26 cellular contexts compared by ENCODE assay signal in genomic region chr7:47681241-47681810, GRCh38.
DNase-seq lines count a peak whose midpoint lies in the region; ATAC-seq and TF ChIP-seq lines count a peak whose summit lies in the region.
"Had no signal": no experiment of that assay in that cellular context is flagged by ENCODE, and none has a peak within 500 bp of the region (broad histone marks: within the 10 kb centered on the region; RNA-seq: fewer than 3 reads in every experiment).

No MANE protein-coding gene starts in this region.

- H3K36me3 ChIP-seq in GM23338 (ENCODE audit: insufficient read depth) (0 out of 2 replicates have a peak, but pooled peaks cover 3% of the 10 kb centered on the region), OCI-LY7 (ENCODE audit: insufficient read depth, low read length) (peaks cover 8% of the 10 kb centered on the region; the same call in 1 of the 2 replicates), endodermal cell (ENCODE audit: control insufficient read depth, insufficient read depth, low read length) (no peaks in the 10 kb centered on the region), stomach (no peaks in the 10 kb centered on the region)
- H3K36me3 ChIP-seq: adrenal gland, BLaER1, brain microvascular endothelial cell, spleen, upper lobe of right lung had no signal

- intact Hi-C loops in OCI-LY7 (cut with micrococcal nuclease; ENCODE audit: unreplicated experiment) (no loop called here), stomach (cut with DNase I; ENCODE audit: low total_unique reads) (no loop called here)

- H3K4me1 ChIP-seq in GM23338 (ENCODE audit: insufficient read depth), result peaks cover 31% of the 10 kb centered on the region
- peaks cover 46% of the 10 kb centered on the region for H3K4me1 ChIP-seq in OCI-LY7 (ENCODE audit: insufficient read depth, low read length, poor library complexity, severe bottlenecking)
- peaks cover 9% of the 10 kb centered on the region for H3K4me1 ChIP-seq in endodermal cell (ENCODE audit: control insufficient read depth, insufficient read depth, low read length)
- H3K4me1 ChIP-seq in stomach, result no peaks in the 10 kb centered on the region
- H3K4me1 ChIP-seq: adrenal gland, BLaER1, upper lobe of right lung had no signal

- 0 out of 2 replicates have a peak, but pooled peaks cover 6% of the 10 kb centered on the region for H3F3A ChIP-seq in GM23338 (replicated peaks; ENCODE audit: low read depth)

- H3K27ac ChIP-seq in GM23338 (ENCODE audit: low read depth) (peak overlapping the region; percentile 64), OCI-LY7 (ENCODE audit: low read depth, low read length, poor library complexity, severe bottlenecking) (no peak overlapping the region), endodermal cell (ENCODE audit: low read depth, low read length) (no peak overlapping the region), stomach (no peak overlapping the region)
- H3K27ac ChIP-seq: adrenal gland, BLaER1, brain microvascular endothelial cell, GM23248, spleen, upper lobe of right lung had no signal

- H3K9me3 Mint-ChIP-seq in GM23338 (peaks cover 16% of the 10 kb centered on the region), endodermal cell (peaks cover 11% of the 10 kb centered on the region), neural crest cell (no peaks in the 10 kb centered on the region)
- H3K9me3 Mint-ChIP-seq: activated naive CD4-positive, alpha-beta T cell treated with anti-CD3 and anti-CD28 coated beads for 36 hours; natural killer cell had no signal

- DNase-seq in GM23338 (ENCODE audit: low spot score) (peak; percentile 50), OCI-LY7 (ENCODE audit: low spot score) (no peak), endodermal cell (peak; percentile 60), neural crest cell (ENCODE audit: low read depth, low spot score) (no peak), stomach (no peak), NCI-H146 treated with DMSO at 0.1 percent for 48 hours (lab: John Stamatoyannopoulos, UW; ENCODE audit: unreplicated experiment) (no peak), GM20000 (ENCODE audit: low spot score) (no peak)
- no peak for DNase-seq in activated CD4-positive, alpha-beta T cell treated with anti-CD3 and anti-CD28 coated beads, Interleukin-2, amount 50 U/mL, for 1 hour
- DNase-seq: activated naive CD4-positive, alpha-beta T cell treated with anti-CD3 and anti-CD28 coated beads for 36 hours; adrenal gland; brain microvascular endothelial cell; GM23248; KG1; left ventricle myocardium superior; natural killer cell; NCI-H1417; NCI-H2107; NCI-H446; retina; Right ventricle myocardium superior; spleen; SW 1271; T-helper 9 cell; upper lobe of right lung had no signal

- no TSS peak for BruUV-seq in OCI-LY7 (replicated peaks; lab: Mats Ljungman, UMichigan)

- no peak for TF ChIP-seq POLR2A in stomach (IDR thresholded peaks at IDR 0.05)

- H3K27ac Mint-ChIP-seq in GM23338 (peak overlapping the region; percentile 27), endodermal cell (peak overlapping the region; percentile 73), neural crest cell (ENCODE audit: unreplicated experiment) (peak overlapping the region; percentile 89)
- H3K27ac Mint-ChIP-seq: activated naive CD4-positive, alpha-beta T cell treated with anti-CD3 and anti-CD28 coated beads for 36 hours; natural killer cell had no signal

- CTCF ChIA-PET in OCI-LY7 (lab: Charles Lee; ENCODE audit: unreplicated experiment), result no interaction called here

- H3K27me3 ChIP-seq in GM23338 (ENCODE audit: insufficient read depth) (no peaks in the 10 kb centered on the region), endodermal cell (ENCODE audit: control insufficient read depth, insufficient read depth, low read length, poor library complexity, severe bottlenecking) (no peaks in the 10 kb centered on the region), stomach (no peaks in the 10 kb centered on the region)
- H3K27me3 ChIP-seq: adrenal gland, BLaER1, brain microvascular endothelial cell, spleen, upper lobe of right lung had no signal

- H3K9ac ChIP-seq in endodermal cell (ENCODE audit: extremely low read depth, low read length, poor library complexity, severe bottlenecking), result no peak overlapping the region
- H3K9ac ChIP-seq: BLaER1, GM23248 had no signal

- H3K9me2 ChIP-seq in GM23338 (ENCODE audit: insufficient read depth), result peaks cover 10% of the 10 kb centered on the region; the same call in 1 of the 2 replicates
- no peaks in the 10 kb centered on the region for H3K9me2 ChIP-seq in OCI-LY7 (ENCODE audit: insufficient read depth, low read length)

- H3K4me2 ChIP-seq in GM23338 (0 out of 2 replicates have a peak overlapping the region, but pooled peaks have one; percentile 9), OCI-LY7 (ENCODE audit: low read length) (peak overlapping the region; percentile 37)
- H3K4me2 ChIP-seq: BLaER1 had no signal

- WGBS in endodermal cell (ENCODE audit: insufficient coverage in 1 of 2, insufficient read length in 1 of 2), 2 experiments, result 70 to 87% methylated on average over 5 to 8 of the region's 8 CpGs
- 87 to 90% (median 89%) methylated on average over 8 of the region's 8 CpGs for WGBS in stomach, 5 donors

- H3K9me3 ChIP-seq in OCI-LY7 (ENCODE audit: low read length) (peaks cover 22% of the 10 kb centered on the region), endodermal cell (ENCODE audit: control insufficient read depth, low read length) (peaks cover 13% of the 10 kb centered on the region), stomach (no peaks in the 10 kb centered on the region)
- H3K9me3 ChIP-seq: adrenal gland, upper lobe of right lung had no signal

- ATAC-seq in GM23338, result peak; percentile 49
- ATAC-seq: GM12878, left ventricle myocardium superior, natural killer cell, upper lobe of right lung had no signal

- H3K36me3 Mint-ChIP-seq in GM23338 (ENCODE audit: low read depth) (peaks cover 15% of the 10 kb centered on the region; the same call in 2 of the 3 replicates), endodermal cell (ENCODE audit: low read depth) (no peaks in the 10 kb centered on the region), neural crest cell (ENCODE audit: low read depth) (no peaks in the 10 kb centered on the region)
- H3K36me3 Mint-ChIP-seq: natural killer cell had no signal

- no peak for TF ChIP-seq CTCF in GM23338 (conservative IDR thresholded peaks at IDR 0.05; ENCODE audit: low read depth in 2 of 2)
- no peak for TF ChIP-seq CTCF in OCI-LY7 (conservative IDR thresholded peaks at IDR 0.05; ENCODE audit: low read length)
- no peak for TF ChIP-seq CTCF in endodermal cell (conservative IDR thresholded peaks at IDR 0.05)
- no peak for TF ChIP-seq CTCF in neural crest cell (conservative IDR thresholded peaks at IDR 0.05)
- TF ChIP-seq CTCF in stomach (IDR thresholded peaks at IDR 0.05), result no peak
- TF ChIP-seq CTCF in GM20000 (IDR thresholded peaks at IDR 0.05; ENCODE audit: extremely low read depth, missing control alignments), result no peak

- peaks cover 36% of the 10 kb centered on the region for H3K4me1 Mint-ChIP-seq in GM23338
- H3K4me1 Mint-ChIP-seq in endodermal cell, result peaks cover 27% of the 10 kb centered on the region
- H3K4me1 Mint-ChIP-seq in neural crest cell, result peaks cover 57% of the 10 kb centered on the region

- no peak overlapping the region for H3K4me3 Mint-ChIP-seq in GM23338
- peak overlapping the region; percentile 48 for H3K4me3 Mint-ChIP-seq in endodermal cell
- H3K4me3 Mint-ChIP-seq in neural crest cell, result peak overlapping the region; percentile 24
- H3K4me3 Mint-ChIP-seq: activated naive CD4-positive, alpha-beta T cell treated with anti-CD3 and anti-CD28 coated beads for 36 hours; natural killer cell had no signal

- H3K27me3 Mint-ChIP-seq in GM23338 (ENCODE audit: insufficient read depth, low read depth, poor library complexity) (peaks cover 9% of the 10 kb centered on the region), endodermal cell (ENCODE audit: insufficient read depth) (peaks cover 5% of the 10 kb centered on the region), neural crest cell (ENCODE audit: low read depth) (no peaks in the 10 kb centered on the region)

- POLR2A ChIA-PET in OCI-LY7 (lab: Charles Lee), result no interaction called here

- no peak for TF ChIP-seq EP300 in stomach (IDR thresholded peaks at IDR 0.05)

- H2AFZ ChIP-seq in GM23338 (no peak overlapping the region), OCI-LY7 (ENCODE audit: low read length) (peak overlapping the region; percentile 90; the same call in 1 of the 2 replicates)
- H2AFZ ChIP-seq: GM23248 had no signal

- no peaks in the 10 kb centered on the region for H4K20me1 ChIP-seq in GM23338 (replicated peaks; ENCODE audit: insufficient read depth)
- H4K20me1 ChIP-seq in OCI-LY7 (ENCODE audit: insufficient read depth, low read length), result no peaks in the 10 kb centered on the region
- H4K20me1 ChIP-seq: BLaER1 had no signal

- H3K4me3 ChIP-seq in GM23338 (no peak overlapping the region), OCI-LY7 (ENCODE audit: low read depth, low read length, poor library complexity, severe bottlenecking) (no peak overlapping the region), endodermal cell (ENCODE audit: low read length) (no peak overlapping the region), stomach (no peak overlapping the region)
- H3K4me3 ChIP-seq: adrenal gland, BLaER1, GM12878, GM23248, spleen, upper lobe of right lung had no signal

- H3K79me2 ChIP-seq in GM23338 (replicated peaks; ENCODE audit: insufficient read depth) (no peaks in the 10 kb centered on the region), OCI-LY7 (ENCODE audit: insufficient read depth, low read depth, low read length) (no peaks in the 10 kb centered on the region)

Comparison
In these comparisons a context has a peak if more than half of its experiments do, and no peak if none do; other contexts are left out.
1. DNase-seq: peak in GM23338 (single experiment) and endodermal cell (single experiment); none in OCI-LY7 (single experiment), neural crest cell (single experiment), activated CD4-positive, alpha-beta T cell treated with anti-CD3 and anti-CD28 coated beads, Interleukin-2, amount 50 U/mL, for 1 hour (single experiment), stomach (single experiment), NCI-H146 treated with DMSO at 0.1 percent for 48 hours (single experiment) and GM20000 (single experiment).
2. H3K27ac Mint-ChIP-seq: peak in every context shown above with its lines; median percentile 89 in neural crest cell; 73 in endodermal cell; 27 in GM23338.